ENCODE assay signal across 1 cellular context in the genomic region with DNA sequence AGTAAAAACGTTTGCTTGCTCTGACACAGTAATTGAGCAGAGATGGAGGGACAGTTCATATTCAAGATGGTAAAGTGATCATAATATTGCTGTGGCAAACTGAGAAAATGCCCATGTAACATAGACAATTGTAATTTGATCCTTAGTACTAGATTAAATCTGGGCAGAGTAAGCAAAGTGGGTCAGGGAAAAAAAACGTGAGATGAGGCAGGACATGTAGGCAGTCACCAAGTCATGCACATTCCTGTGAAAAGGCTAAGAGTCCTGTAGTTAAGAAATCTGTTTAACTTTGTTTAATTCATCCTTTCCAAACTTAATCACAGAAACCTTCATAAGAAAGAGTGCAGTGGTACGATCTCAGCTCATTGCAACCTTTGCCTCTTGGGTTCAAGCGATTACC.
TF ChIP-seq lines count a peak whose summit lies in the region.

No MANE protein-coding gene starts in this region.

TF ChIP-seq in A549, 52 proteins besides CTCF, POLR2A, EP300 and RAD21 (continued from another document):
- no peak for TF ChIP-seq FOSB (CRISPR knock-in tag; IDR thresholded peaks at IDR 0.05)
- no peak for TF ChIP-seq HOXA7 (CRISPR knock-in tag; IDR thresholded peaks at IDR 0.05)
- no peak for TF ChIP-seq TP53 (CRISPR knock-in tag; IDR thresholded peaks at IDR 0.05)
- TF ChIP-seq RARB (CRISPR knock-in tag; IDR thresholded peaks at IDR 0.05), result no peak
- TF ChIP-seq GATA3 (IDR thresholded peaks at IDR 0.05; ENCODE audit: borderline replicate concordance), result no peak
- no peak for TF ChIP-seq NFE2L2 (conservative IDR thresholded peaks at IDR 0.05; ENCODE audit: low read length)
- TF ChIP-seq ZC3H11A (IDR thresholded peaks at IDR 0.05), result no peak
- TF ChIP-seq PHF8 (IDR thresholded peaks at IDR 0.05; ENCODE audit: borderline replicate concordance, low read depth), result no peak
- no peak for TF ChIP-seq PBX3 (IDR thresholded peaks at IDR 0.05)
- TF ChIP-seq JUNB (IDR thresholded peaks at IDR 0.05), result no peak
